ENCODE assay signal across 15 cellular contexts in genomic region chr16:20611350-20611902, GRCh38. TPM values are rescaled to one million over a fixed set of nuclear protein-coding genes. Genes with fewer than 3 reads are reported as not detected.
A peak's percentile ranks its signal among the peaks of the same experiment; 100 is the strongest.
DNase-seq lines count a peak whose midpoint lies in the region; ATAC-seq and TF ChIP-seq lines count a peak whose summit lies in the region.
"Had no signal": no experiment of that assay in that cellular context is flagged by ENCODE, and none has a peak within 500 bp of the region (broad histone marks: within the 10 kb centered on the region; RNA-seq: fewer than 3 reads in every experiment).

No MANE protein-coding gene starts in this region.

- H3K36me3 ChIP-seq in prostate gland, result no peaks in the 10 kb centered on the region
- H3K36me3 ChIP-seq: BLaER1 had no signal

- H3K9me3 ChIP-seq in prostate gland, result no peaks in the 10 kb centered on the region
- H3K9me3 ChIP-seq: BLaER1, mucosa of descending colon had no signal

- H3K4me3 ChIP-seq in prostate gland, result no peak overlapping the region
- H3K4me3 ChIP-seq: BLaER1, mucosa of descending colon, smooth muscle cell had no signal

- peak; percentile 86 for DNase-seq in DMS79 (lab: John Stamatoyannopoulos, UW)
- DNase-seq in NCI-H510A treated with DMSO at 0.1 percent for 48 hours (lab: John Stamatoyannopoulos, UW), result peak; percentile 89
- DNase-seq in head of caudate nucleus, result peak in 34 of 42 donors; percentile 5 to 76 (median 52)
- DNase-seq in prostate gland (ENCODE audit: low spot score), result no peak
- DNase-seq in stimulated activated CD4-positive, alpha-beta T cell treated with anti-CD3 and anti-CD28 coated beads, Interleukin-2, amount 100 ng/mL, for 48 hours, result no peak
- no peak for DNase-seq in NCI-H526 (lab: John Stamatoyannopoulos, UW)
- no peak for DNase-seq in stimulated activated naive CD4-positive, alpha-beta T cell treated with Interleukin-2 at 50 U/mL for 16 hours (lab: John Stamatoyannopoulos, UW)
- DNase-seq: activated T-cell treated with anti-CD3 and anti-CD28 coated beads, Interleukin-2, amount 50 U/mL, for 72 hours; NCI-H1436 treated with DMSO at 0.1 percent for 48 hours; stimulated activated CD8-positive, alpha-beta memory T cell treated with anti-CD3 and anti-CD28 coated beads, Interleukin-4, amount 100 ng/mL, for 48 hours had no signal

- ATAC-seq in GM18520 (IDR thresholded peaks at IDR 0.05; ENCODE audit: unreplicated experiment), result no peak
- ATAC-seq: activated T-cell treated with anti-CD3 and anti-CD28 coated beads, Interleukin-2, amount 50 U/mL, for 72 hours had no signal

- intact Hi-C loops in head of caudate nucleus (cut with DNase I) (no loop called here), prostate gland (cut with DNase I) (no loop called here)

- peak overlapping the region; percentile 4 to 56 for H3K27ac ChIP-seq in prostate gland
- H3K27ac ChIP-seq: BLaER1 had no signal

- WGBS in prostate gland, result 30% methylated on average over 2 of the region's 2 CpGs

- TF ChIP-seq CTCF in prostate gland (IDR thresholded peaks at IDR 0.05), result no peak

- no peak for TF ChIP-seq POLR2A in prostate gland (IDR thresholded peaks at IDR 0.05)

- H3K27me3 ChIP-seq in prostate gland (replicated peaks; ENCODE audit: insufficient read depth), result no peaks in the 10 kb centered on the region
- H3K27me3 ChIP-seq: BLaER1 had no signal

- no peaks in the 10 kb centered on the region for H3K4me1 ChIP-seq in prostate gland (replicated peaks)
- H3K4me1 ChIP-seq: BLaER1 had no signal

RNA-seq across cellular contexts. Expression of gene ACSM2B, which starts 35.3 kb away (rescaled TPM):
- total RNA-seq in prostate gland, result not detected
- total RNA-seq: mucosa of descending colon, RPMI7951, smooth muscle cell had no signal

Comparison
In these comparisons a context has a peak if more than half of its experiments do, and no peak if none do; other contexts are left out.
1. DNase-seq: peak in DMS79 (single experiment), NCI-H510A treated with DMSO at 0.1 percent for 48 hours (single experiment) and head of caudate nucleus (34 of 42); none in prostate gland (single experiment), stimulated activated CD4-positive, alpha-beta T cell treated with anti-CD3 and anti-CD28 coated beads, Interleukin-2, amount 100 ng/mL, for 48 hours (0 of 2), NCI-H526 (0 of 2) and stimulated activated naive CD4-positive, alpha-beta T cell treated with Interleukin-2 at 50 U/mL for 16 hours (single experiment).